Comparison of ENCODE assay signal across 1 cellular context in the genomic region with DNA sequence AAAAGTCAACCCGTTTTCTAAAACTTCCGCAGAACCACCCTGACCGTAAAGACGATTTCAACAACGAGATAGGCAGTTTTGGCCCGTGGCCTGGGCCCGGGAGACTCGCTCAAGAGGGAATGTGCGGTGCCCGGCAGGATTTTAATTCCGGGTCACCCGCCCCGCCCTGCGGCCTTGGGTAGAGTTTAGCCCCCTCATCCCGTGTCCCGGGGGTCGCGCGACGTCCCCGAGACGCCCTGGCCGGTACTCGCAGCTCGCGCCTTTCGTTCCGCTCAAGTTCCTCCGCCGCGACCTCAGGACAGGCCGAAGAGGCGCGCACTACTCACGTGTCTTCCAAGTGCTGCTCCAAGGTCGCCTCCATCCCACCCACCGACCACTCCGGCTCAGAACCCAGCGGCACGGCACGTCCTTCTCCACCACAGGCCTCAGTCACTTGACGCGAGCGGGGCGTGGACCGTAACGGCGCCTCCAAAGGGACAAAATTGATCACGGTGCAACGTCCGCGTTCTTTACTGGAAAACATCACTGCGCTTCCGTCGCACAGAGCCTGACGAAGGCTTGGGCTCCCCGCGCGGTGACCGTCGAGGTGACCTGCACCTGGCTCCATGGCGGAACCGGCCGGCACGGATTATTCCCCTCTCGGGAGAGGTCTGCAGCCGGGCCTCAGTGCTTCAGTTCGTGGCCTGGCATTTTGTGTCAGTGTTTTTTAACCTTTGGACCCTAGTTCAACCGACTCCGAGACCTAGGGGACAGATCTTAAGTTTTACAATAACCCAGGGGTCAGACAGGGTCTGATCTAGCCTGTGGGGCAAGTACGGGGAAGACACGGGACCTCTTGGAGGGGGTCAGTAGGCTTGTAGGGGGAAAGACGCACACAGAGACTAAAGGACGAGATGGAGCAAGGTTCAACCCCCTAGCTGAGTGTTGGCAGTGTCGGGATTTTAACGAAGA.
TF ChIP-seq lines count a peak whose summit lies in the region.

A gene (minus strand): TSS at position 435 of the 951 bp plus-strand sequence. CDS start 74 bp downstream, at position 361.

TF ChIP-seq in HepG2, 621 proteins besides CTCF, POLR2A, EP300 and RAD21 (continued from another document and continues in another):
- TF ChIP-seq, protein P1, sequence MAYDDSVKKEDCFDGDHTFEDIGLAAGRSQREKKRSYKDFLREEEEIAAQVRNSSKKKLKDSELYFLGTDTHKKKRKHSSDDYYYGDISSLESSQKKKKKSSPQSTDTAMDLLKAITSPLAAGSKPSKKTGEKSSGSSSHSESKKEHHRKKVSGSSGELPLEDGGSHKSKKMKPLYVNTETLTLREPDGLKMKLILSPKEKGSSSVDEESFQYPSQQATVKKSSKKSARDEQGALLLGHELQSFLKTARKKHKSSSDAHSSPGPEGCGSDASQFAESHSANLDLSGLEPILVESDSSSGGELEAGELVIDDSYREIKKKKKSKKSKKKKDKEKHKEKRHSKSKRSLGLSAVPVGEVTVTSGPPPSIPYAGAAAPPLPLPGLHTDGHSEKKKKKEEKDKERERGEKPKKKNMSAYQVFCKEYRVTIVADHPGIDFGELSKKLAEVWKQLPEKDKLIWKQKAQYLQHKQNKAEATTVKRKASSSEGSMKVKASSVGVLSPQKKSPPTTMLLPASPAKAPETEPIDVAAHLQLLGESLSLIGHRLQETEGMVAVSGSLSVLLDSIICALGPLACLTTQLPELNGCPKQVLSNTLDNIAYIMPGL (CRISPR knock-in tag; IDR thresholded peaks at IDR 0.05; ENCODE audit: borderline replicate concordance in 1 of 2, low read depth in 1 of 2), result peak; percentile 96 to 99
- TF ChIP-seq HNRNPH1 (optimal IDR thresholded peaks at IDR 0.05; ENCODE audit: low read depth, low read length) (peak; percentile 79), MTA1 (CRISPR knock-in tag; IDR thresholded peaks at IDR 0.05; ENCODE audit: borderline replicate concordance) (peak; percentile 88; the same call in 1 of the 2 replicates), FOXA3 (CRISPR knock-in tag; IDR thresholded peaks at IDR 0.05) (peak; percentile 75), ZFX (CRISPR knock-in tag; IDR thresholded peaks at IDR 0.05; ENCODE audit: low read depth) (peak; percentile 100), ZNF530 (CRISPR knock-in tag; IDR thresholded peaks at IDR 0.05; ENCODE audit: low read depth) (peak; percentile 88; the same call in 1 of the 2 replicates), PRMT3 (CRISPR knock-in tag; IDR thresholded peaks at IDR 0.05; ENCODE audit: borderline replicate concordance, low read depth) (peak; percentile 90; the same call in 1 of the 2 replicates), DMAP1 (CRISPR knock-in tag; IDR thresholded peaks at IDR 0.05) (peak; percentile 99), ZNF431 (CRISPR knock-in tag; IDR thresholded peaks at IDR 0.05; ENCODE audit: borderline replicate concordance, low read depth) (0 out of 2 replicates have a peak, but pooled peaks have one; percentile 31), ZFP1 (CRISPR knock-in tag; IDR thresholded peaks at IDR 0.05) (no peak), NCOA2 (CRISPR knock-in tag; IDR thresholded peaks at IDR 0.05) (peak; percentile 43), ZNF160 (CRISPR knock-in tag; IDR thresholded peaks at IDR 0.05) (no peak; the same call in 1 of the 2 replicates), NR2C2 (CRISPR knock-in tag; IDR thresholded peaks at IDR 0.05; ENCODE audit: borderline replicate concordance) (peak; percentile 98), SOX13 (IDR thresholded peaks at IDR 0.05) (peak; percentile 55; the same call in 1 of the 2 replicates), SOX13 (CRISPR knock-in tag; conservative IDR thresholded peaks at IDR 0.05 in 1 of 2, IDR thresholded peaks at IDR 0.05 in 1 of 2) (peak in 1 of 2 experiments; percentile 66; a peak in 2 of 4 replicates), ZNF709 (CRISPR knock-in tag; IDR thresholded peaks at IDR 0.05) (peak; percentile 88), SP5 (CRISPR knock-in tag; IDR thresholded peaks at IDR 0.05; ENCODE audit: borderline replicate concordance, low read depth) (peak; percentile 70)
- TF ChIP-seq, protein P2, sequence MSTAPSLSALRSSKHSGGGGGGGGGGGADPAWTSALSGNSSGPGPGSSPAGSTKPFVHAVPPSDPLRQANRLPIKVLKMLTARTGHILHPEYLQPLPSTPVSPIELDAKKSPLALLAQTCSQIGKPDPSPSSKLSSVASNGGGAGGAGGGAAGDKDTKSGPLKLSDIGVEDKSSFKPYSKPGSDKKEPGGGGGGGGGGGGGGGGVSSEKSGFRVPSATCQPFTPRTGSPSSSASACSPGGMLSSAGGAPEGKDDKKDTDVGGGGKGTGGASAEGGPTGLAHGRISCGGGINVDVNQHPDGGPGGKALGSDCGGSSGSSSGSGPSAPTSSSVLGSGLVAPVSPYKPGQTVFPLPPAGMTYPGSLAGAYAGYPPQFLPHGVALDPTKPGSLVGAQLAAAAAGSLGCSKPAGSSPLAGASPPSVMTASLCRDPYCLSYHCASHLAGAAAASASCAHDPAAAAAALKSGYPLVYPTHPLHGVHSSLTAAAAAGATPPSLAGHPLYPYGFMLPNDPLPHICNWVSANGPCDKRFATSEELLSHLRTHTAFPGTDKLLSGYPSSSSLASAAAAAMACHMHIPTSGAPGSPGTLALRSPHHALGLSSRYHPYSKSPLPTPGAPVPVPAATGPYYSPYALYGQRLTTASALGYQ (CRISPR knock-in tag; IDR thresholded peaks at IDR 0.05), result peak; percentile 64
- TF ChIP-seq, protein P3, sequence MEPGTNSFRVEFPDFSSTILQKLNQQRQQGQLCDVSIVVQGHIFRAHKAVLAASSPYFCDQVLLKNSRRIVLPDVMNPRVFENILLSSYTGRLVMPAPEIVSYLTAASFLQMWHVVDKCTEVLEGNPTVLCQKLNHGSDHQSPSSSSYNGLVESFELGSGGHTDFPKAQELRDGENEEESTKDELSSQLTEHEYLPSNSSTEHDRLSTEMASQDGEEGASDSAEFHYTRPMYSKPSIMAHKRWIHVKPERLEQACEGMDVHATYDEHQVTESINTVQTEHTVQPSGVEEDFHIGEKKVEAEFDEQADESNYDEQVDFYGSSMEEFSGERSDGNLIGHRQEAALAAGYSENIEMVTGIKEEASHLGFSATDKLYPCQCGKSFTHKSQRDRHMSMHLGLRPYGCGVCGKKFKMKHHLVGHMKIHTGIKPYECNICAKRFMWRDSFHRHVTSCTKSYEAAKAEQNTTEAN (CRISPR knock-in tag; conservative IDR thresholded peaks at IDR 0.05), result peak; percentile 88; the same call in 1 of the 2 replicates
- TF ChIP-seq, protein P4, sequence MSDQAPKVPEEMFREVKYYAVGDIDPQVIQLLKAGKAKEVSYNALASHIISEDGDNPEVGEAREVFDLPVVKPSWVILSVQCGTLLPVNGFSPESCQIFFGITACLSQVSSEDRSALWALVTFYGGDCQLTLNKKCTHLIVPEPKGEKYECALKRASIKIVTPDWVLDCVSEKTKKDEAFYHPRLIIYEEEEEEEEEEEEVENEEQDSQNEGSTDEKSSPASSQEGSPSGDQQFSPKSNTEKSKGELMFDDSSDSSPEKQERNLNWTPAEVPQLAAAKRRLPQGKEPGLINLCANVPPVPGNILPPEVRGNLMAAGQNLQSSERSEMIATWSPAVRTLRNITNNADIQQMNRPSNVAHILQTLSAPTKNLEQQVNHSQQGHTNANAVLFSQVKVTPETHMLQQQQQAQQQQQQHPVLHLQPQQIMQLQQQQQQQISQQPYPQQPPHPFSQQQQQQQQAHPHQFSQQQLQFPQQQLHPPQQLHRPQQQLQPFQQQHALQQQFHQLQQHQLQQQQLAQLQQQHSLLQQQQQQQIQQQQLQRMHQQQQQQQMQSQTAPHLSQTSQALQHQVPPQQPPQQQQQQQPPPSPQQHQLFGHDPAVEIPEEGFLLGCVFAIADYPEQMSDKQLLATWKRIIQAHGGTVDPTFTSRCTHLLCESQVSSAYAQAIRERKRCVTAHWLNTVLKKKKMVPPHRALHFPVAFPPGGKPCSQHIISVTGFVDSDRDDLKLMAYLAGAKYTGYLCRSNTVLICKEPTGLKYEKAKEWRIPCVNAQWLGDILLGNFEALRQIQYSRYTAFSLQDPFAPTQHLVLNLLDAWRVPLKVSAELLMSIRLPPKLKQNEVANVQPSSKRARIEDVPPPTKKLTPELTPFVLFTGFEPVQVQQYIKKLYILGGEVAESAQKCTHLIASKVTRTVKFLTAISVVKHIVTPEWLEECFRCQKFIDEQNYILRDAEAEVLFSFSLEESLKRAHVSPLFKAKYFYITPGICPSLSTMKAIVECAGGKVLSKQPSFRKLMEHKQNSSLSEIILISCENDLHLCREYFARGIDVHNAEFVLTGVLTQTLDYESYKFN (CRISPR knock-in tag; conservative IDR thresholded peaks at IDR 0.05), result peak; percentile 70
- TF ChIP-seq, protein P5, sequence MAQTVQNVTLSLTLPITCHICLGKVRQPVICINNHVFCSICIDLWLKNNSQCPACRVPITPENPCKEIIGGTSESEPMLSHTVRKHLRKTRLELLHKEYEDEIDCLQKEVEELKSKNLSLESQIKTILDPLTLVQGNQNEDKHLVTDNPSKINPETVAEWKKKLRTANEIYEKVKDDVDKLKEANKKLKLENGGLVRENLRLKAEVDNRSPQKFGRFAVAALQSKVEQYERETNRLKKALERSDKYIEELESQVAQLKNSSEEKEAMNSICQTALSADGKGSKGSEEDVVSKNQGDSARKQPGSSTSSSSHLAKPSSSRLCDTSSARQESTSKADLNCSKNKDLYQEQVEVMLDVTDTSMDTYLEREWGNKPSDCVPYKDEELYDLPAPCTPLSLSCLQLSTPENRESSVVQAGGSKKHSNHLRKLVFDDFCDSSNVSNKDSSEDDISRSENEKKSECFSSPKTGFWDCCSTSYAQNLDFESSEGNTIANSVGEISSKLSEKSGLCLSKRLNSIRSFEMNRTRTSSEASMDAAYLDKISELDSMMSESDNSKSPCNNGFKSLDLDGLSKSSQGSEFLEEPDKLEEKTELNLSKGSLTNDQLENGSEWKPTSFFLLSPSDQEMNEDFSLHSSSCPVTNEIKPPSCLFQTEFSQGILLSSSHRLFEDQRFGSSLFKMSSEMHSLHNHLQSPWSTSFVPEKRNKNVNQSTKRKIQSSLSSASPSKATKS (CRISPR knock-in tag; IDR thresholded peaks at IDR 0.05), result peak; percentile 69; the same call in 1 of the 2 replicates
- TF ChIP-seq, protein P6, sequence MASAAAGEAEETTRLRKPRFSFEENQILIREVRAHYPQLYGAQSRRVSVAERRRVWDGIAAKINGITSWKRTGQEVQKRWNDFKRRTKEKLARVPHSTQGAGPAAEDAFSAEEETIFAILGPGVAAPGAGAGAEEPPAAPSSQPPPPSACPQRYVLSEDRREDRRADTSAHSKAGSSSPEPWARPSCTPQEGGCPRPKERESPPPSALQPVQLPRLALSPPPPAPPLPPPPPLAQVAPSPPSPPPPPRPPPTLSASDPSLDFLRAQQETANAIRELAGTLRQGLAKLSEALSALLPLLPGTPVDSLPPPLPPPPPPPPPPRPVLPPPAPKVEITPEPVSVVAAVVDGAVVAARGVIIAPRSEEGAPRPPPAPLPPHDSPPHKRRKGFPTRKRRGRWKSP (CRISPR knock-in tag; IDR thresholded peaks at IDR 0.05), result peak; percentile 94
- TF ChIP-seq, protein P7, sequence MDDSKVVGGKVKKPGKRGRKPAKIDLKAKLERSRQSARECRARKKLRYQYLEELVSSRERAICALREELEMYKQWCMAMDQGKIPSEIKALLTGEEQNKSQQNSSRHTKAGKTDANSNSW (CRISPR knock-in tag; IDR thresholded peaks at IDR 0.05; ENCODE audit: borderline replicate concordance), result 0 out of 2 replicates have a peak, but pooled peaks have one; percentile 50
- TF ChIP-seq, protein P8, sequence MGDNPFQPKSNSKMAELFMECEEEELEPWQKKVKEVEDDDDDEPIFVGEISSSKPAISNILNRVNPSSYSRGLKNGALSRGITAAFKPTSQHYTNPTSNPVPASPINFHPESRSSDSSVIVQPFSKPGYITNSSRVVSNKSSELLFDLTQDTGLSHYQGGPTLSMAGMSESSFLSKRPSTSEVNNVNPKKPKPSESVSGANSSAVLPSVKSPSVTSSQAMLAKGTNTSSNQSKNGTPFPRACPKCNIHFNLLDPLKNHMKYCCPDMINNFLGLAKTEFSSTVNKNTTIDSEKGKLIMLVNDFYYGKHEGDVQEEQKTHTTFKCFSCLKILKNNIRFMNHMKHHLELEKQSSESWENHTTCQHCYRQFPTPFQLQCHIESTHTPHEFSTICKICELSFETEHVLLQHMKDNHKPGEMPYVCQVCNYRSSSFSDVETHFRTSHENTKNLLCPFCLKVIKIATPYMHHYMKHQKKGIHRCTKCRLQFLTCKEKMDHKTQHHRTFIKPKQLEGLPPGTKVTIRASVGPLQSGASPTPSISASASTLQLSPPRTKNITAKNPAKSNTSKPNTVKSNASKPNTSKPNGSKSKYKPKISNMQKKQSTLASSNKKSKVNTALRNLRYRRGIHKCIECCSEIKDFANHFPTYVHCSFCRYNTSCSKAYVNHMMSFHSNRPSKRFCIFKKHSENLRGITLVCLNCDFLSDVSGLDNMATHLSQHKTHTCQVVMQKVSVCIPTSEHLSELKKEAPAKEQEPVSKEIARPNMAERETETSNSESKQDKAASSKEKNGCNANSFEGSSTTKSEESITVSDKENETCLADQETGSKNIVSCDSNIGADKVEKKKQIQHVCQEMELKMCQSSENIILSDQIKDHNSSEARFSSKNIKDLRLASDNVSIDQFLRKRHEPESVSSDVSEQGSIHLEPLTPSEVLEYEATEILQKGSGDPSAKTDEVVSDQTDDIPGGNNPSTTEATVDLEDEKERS (CRISPR knock-in tag; IDR thresholded peaks at IDR 0.05), result peak; percentile 84; the same call in 1 of the 2 replicates
- TF ChIP-seq, protein P9, sequence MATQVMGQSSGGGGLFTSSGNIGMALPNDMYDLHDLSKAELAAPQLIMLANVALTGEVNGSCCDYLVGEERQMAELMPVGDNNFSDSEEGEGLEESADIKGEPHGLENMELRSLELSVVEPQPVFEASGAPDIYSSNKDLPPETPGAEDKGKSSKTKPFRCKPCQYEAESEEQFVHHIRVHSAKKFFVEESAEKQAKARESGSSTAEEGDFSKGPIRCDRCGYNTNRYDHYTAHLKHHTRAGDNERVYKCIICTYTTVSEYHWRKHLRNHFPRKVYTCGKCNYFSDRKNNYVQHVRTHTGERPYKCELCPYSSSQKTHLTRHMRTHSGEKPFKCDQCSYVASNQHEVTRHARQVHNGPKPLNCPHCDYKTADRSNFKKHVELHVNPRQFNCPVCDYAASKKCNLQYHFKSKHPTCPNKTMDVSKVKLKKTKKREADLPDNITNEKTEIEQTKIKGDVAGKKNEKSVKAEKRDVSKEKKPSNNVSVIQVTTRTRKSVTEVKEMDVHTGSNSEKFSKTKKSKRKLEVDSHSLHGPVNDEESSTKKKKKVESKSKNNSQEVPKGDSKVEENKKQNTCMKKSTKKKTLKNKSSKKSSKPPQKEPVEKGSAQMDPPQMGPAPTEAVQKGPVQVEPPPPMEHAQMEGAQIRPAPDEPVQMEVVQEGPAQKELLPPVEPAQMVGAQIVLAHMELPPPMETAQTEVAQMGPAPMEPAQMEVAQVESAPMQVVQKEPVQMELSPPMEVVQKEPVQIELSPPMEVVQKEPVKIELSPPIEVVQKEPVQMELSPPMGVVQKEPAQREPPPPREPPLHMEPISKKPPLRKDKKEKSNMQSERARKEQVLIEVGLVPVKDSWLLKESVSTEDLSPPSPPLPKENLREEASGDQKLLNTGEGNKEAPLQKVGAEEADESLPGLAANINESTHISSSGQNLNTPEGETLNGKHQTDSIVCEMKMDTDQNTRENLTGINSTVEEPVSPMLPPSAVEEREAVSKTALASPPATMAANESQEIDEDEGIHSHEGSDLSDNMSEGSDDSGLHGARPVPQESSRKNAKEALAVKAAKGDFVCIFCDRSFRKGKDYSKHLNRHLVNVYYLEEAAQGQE (IDR thresholded peaks at IDR 0.05; ENCODE audit: borderline replicate concordance in 1 of 2, low read depth in 1 of 2, low read length in 2 of 2), result peak in 1 of 2 experiments; percentile 19; a peak in 1 of 4 replicates
